2 cellular contexts compared by ENCODE assay signal in the genomic region with DNA sequence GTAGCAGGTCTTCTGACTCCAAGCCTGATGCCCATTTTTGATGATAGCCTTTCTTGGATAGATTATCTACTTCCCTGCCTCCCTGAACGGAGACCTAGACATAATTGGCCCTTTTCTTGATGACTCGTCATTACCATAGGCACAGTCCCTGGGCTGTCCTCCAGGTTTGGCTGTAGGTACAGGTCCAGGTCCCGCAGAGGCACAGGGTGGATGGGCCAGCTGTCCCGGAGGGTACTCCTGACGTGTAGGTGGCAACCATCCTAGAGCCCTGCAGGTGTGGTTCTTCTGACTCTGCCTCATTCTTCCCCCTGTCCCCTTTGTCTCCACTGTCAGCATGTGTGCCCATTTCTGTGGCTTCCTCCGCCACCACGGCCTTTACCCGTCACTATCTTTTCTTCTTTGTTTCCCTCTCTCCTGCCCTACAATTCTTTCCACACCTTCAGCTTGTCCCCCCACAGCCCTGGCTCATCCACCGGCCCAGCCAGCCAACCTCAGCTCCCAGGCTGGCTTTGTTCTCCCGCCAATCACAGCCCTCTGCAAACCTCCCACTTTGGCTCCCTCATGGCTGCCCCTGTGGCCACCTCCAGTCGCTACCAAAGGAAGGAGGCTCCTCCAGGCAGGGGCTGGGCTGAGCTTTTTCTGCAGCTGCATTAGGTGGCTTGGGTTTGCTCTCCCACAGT.
A peak's percentile ranks its signal among the peaks of the same experiment; 100 is the strongest.
TF ChIP-seq lines count a peak whose summit lies in the region.

No MANE protein-coding gene starts in this region.

TF ChIP-seq in HEK293, 187 proteins besides CTCF, POLR2A, EP300 and RAD21 (continued from another document):
- TF ChIP-seq, protein P1, sequence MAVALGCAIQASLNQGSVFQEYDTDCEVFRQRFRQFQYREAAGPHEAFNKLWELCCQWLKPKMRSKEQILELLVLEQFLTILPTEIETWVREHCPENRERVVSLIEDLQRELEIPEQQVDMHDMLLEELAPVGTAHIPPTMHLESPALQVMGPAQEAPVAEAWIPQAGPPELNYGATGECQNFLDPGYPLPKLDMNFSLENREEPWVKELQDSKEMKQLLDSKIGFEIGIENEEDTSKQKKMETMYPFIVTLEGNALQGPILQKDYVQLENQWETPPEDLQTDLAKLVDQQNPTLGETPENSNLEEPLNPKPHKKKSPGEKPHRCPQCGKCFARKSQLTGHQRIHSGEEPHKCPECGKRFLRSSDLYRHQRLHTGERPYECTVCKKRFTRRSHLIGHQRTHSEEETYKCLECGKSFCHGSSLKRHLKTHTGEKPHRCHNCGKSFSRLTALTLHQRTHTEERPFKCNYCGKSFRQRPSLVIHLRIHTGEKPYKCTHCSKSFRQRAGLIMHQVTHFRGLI (tag by site-specific recombination; IDR thresholded peaks at IDR 0.05) = no peak
- TF ChIP-seq SP7 (tag by site-specific recombination; IDR thresholded peaks at IDR 0.05) (0 out of 2 replicates have a peak, but pooled peaks have one; percentile 14), GLIS2 (tag by site-specific recombination; IDR thresholded peaks at IDR 0.05) (0 out of 2 replicates have a peak, but pooled peaks have one; percentile 15)
- TF ChIP-seq, protein P2, sequence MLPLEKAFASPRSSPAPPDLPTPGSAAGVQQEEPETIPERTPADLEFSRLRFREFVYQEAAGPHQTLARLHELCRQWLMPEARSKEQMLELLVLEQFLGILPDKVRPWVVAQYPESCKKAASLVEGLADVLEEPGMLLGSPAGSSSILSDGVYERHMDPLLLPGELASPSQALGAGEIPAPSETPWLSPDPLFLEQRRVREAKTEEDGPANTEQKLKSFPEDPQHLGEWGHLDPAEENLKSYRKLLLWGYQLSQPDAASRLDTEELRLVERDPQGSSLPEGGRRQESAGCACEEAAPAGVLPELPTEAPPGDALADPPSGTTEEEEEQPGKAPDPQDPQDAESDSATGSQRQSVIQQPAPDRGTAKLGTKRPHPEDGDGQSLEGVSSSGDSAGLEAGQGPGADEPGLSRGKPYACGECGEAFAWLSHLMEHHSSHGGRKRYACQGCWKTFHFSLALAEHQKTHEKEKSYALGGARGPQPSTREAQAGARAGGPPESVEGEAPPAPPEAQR (tag by site-specific recombination; IDR thresholded peaks at IDR 0.05) = 0 out of 2 replicates have a peak, but pooled peaks have one; percentile 37
- TF ChIP-seq, protein P3, sequence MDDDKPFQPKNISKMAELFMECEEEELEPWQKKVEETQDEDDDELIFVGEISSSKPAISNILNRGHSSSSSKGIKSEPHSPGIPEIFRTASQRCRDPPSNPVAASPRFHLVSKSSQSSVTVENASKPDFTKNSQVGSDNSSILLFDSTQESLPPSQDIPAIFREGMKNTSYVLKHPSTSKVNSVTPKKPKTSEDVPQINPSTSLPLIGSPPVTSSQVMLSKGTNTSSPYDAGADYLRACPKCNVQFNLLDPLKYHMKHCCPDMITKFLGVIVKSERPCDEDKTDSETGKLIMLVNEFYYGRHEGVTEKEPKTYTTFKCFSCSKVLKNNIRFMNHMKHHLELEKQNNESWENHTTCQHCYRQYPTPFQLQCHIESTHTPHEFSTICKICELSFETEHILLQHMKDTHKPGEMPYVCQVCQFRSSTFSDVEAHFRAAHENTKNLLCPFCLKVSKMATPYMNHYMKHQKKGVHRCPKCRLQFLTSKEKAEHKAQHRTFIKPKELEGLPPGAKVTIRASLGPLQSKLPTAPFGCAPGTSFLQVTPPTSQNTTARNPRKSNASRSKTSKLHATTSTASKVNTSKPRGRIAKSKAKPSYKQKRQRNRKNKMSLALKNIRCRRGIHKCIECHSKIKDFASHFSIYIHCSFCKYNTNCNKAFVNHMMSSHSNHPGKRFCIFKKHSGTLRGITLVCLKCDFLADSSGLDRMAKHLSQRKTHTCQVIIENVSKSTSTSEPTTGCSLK (tag by site-specific recombination; IDR thresholded peaks at IDR 0.05) = 0 out of 2 replicates have a peak, but pooled peaks have one; percentile 56
- TF ChIP-seq, protein P4, sequence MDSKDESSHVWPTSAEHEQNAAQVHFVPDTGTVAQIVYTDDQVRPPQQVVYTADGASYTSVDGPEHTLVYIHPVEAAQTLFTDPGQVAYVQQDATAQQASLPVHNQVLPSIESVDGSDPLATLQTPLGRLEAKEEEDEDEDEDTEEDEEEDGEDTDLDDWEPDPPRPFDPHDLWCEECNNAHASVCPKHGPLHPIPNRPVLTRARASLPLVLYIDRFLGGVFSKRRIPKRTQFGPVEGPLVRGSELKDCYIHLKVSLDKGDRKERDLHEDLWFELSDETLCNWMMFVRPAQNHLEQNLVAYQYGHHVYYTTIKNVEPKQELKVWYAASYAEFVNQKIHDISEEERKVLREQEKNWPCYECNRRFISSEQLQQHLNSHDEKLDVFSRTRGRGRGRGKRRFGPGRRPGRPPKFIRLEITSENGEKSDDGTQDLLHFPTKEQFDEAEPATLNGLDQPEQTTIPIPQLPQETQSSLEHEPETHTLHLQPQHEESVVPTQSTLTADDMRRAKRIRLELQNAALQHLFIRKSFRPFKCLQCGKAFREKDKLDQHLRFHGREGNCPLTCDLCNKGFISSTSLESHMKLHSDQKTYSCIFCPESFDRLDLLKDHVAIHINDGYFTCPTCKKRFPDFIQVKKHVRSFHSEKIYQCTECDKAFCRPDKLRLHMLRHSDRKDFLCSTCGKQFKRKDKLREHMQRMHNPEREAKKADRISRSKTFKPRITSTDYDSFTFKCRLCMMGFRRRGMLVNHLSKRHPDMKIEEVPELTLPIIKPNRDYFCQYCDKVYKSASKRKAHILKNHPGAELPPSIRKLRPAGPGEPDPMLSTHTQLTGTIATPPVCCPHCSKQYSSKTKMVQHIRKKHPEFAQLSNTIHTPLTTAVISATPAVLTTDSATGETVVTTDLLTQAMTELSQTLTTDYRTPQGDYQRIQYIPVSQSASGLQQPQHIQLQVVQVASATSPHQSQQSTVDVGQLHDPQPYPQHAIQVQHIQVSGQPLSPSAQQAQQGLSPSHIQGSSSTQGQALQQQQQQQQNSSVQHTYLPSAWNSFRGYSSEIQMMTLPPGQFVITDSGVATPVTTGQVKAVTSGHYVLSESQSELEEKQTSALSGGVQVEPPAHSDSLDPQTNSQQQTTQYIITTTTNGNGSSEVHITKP (tag by site-specific recombination; IDR thresholded peaks at IDR 0.05) = peak; percentile 99

TF ChIP-seq in WTC11, 78 proteins besides CTCF, POLR2A, EP300 and RAD21 (continued from another document):
- TF ChIP-seq, protein P5, sequence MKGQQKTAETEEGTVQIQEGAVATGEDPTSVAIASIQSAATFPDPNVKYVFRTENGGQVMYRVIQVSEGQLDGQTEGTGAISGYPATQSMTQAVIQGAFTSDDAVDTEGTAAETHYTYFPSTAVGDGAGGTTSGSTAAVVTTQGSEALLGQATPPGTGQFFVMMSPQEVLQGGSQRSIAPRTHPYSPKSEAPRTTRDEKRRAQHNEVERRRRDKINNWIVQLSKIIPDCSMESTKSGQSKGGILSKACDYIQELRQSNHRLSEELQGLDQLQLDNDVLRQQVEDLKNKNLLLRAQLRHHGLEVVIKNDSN (CRISPR knock-in tag; IDR thresholded peaks at IDR 0.05) = no peak
- TF ChIP-seq KAT7 (CRISPR knock-in tag; IDR thresholded peaks at IDR 0.05; ENCODE audit: borderline replicate concordance) (no peak), ZNF219 (CRISPR knock-in tag; IDR thresholded peaks at IDR 0.05; ENCODE audit: borderline replicate concordance) (no peak), ETV6 (CRISPR knock-in tag; IDR thresholded peaks at IDR 0.05) (no peak), NR3C1 (CRISPR knock-in tag; conservative IDR thresholded peaks at IDR 0.05; ENCODE audit: low read depth) (no peak), FOXP1 (CRISPR knock-in tag; IDR thresholded peaks at IDR 0.05; ENCODE audit: borderline replicate concordance) (no peak), ESRRA (CRISPR knock-in tag; IDR thresholded peaks at IDR 0.05; ENCODE audit: borderline replicate concordance) (no peak), ATF1 (CRISPR knock-in tag; IDR thresholded peaks at IDR 0.05) (no peak), GRHL2 (CRISPR knock-in tag; IDR thresholded peaks at IDR 0.05; ENCODE audit: insufficient replicate concordance, severe bottlenecking) (no peak)
- TF ChIP-seq, protein P6, sequence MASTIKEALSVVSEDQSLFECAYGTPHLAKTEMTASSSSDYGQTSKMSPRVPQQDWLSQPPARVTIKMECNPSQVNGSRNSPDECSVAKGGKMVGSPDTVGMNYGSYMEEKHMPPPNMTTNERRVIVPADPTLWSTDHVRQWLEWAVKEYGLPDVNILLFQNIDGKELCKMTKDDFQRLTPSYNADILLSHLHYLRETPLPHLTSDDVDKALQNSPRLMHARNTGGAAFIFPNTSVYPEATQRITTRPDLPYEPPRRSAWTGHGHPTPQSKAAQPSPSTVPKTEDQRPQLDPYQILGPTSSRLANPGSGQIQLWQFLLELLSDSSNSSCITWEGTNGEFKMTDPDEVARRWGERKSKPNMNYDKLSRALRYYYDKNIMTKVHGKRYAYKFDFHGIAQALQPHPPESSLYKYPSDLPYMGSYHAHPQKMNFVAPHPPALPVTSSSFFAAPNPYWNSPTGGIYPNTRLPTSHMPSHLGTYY (CRISPR knock-in tag; IDR thresholded peaks at IDR 0.05) = no peak
- TF ChIP-seq, protein P7, sequence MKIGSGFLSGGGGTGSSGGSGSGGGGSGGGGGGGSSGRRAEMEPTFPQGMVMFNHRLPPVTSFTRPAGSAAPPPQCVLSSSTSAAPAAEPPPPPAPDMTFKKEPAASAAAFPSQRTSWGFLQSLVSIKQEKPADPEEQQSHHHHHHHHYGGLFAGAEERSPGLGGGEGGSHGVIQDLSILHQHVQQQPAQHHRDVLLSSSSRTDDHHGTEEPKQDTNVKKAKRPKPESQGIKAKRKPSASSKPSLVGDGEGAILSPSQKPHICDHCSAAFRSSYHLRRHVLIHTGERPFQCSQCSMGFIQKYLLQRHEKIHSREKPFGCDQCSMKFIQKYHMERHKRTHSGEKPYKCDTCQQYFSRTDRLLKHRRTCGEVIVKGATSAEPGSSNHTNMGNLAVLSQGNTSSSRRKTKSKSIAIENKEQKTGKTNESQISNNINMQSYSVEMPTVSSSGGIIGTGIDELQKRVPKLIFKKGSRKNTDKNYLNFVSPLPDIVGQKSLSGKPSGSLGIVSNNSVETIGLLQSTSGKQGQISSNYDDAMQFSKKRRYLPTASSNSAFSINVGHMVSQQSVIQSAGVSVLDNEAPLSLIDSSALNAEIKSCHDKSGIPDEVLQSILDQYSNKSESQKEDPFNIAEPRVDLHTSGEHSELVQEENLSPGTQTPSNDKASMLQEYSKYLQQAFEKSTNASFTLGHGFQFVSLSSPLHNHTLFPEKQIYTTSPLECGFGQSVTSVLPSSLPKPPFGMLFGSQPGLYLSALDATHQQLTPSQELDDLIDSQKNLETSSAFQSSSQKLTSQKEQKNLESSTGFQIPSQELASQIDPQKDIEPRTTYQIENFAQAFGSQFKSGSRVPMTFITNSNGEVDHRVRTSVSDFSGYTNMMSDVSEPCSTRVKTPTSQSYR (CRISPR knock-in tag; IDR thresholded peaks at IDR 0.05) = no peak
- TF ChIP-seq, protein P2 (CRISPR knock-in tag; IDR thresholded peaks at IDR 0.05) = no peak
- TF ChIP-seq, protein P8, sequence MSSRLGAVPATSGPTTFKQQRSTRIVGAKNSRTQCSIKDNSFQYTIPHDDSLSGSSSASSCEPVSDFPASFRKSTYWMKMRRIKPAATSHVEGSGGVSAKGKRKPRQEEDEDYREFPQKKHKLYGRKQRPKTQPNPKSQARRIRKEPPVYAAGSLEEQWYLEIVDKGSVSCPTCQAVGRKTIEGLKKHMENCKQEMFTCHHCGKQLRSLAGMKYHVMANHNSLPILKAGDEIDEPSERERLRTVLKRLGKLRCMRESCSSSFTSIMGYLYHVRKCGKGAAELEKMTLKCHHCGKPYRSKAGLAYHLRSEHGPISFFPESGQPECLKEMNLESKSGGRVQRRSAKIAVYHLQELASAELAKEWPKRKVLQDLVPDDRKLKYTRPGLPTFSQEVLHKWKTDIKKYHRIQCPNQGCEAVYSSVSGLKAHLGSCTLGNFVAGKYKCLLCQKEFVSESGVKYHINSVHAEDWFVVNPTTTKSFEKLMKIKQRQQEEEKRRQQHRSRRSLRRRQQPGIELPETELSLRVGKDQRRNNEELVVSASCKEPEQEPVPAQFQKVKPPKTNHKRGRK (CRISPR knock-in tag; IDR thresholded peaks at IDR 0.05; ENCODE audit: borderline replicate concordance) = no peak
- TF ChIP-seq, protein P9, sequence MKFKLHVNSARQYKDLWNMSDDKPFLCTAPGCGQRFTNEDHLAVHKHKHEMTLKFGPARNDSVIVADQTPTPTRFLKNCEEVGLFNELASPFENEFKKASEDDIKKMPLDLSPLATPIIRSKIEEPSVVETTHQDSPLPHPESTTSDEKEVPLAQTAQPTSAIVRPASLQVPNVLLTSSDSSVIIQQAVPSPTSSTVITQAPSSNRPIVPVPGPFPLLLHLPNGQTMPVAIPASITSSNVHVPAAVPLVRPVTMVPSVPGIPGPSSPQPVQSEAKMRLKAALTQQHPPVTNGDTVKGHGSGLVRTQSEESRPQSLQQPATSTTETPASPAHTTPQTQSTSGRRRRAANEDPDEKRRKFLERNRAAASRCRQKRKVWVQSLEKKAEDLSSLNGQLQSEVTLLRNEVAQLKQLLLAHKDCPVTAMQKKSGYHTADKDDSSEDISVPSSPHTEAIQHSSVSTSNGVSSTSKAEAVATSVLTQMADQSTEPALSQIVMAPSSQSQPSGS (CRISPR knock-in tag; IDR thresholded peaks at IDR 0.05; ENCODE audit: borderline replicate concordance, low read depth) = no peak
- TF ChIP-seq, protein P10, sequence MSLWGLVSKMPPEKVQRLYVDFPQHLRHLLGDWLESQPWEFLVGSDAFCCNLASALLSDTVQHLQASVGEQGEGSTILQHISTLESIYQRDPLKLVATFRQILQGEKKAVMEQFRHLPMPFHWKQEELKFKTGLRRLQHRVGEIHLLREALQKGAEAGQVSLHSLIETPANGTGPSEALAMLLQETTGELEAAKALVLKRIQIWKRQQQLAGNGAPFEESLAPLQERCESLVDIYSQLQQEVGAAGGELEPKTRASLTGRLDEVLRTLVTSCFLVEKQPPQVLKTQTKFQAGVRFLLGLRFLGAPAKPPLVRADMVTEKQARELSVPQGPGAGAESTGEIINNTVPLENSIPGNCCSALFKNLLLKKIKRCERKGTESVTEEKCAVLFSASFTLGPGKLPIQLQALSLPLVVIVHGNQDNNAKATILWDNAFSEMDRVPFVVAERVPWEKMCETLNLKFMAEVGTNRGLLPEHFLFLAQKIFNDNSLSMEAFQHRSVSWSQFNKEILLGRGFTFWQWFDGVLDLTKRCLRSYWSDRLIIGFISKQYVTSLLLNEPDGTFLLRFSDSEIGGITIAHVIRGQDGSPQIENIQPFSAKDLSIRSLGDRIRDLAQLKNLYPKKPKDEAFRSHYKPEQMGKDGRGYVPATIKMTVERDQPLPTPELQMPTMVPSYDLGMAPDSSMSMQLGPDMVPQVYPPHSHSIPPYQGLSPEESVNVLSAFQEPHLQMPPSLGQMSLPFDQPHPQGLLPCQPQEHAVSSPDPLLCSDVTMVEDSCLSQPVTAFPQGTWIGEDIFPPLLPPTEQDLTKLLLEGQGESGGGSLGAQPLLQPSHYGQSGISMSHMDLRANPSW (CRISPR knock-in tag; conservative IDR thresholded peaks at IDR 0.05; ENCODE audit: low read depth) = no peak
